In genomic region chr14:99478133-99478532, GRCh38 we compare ENCODE assay signal across 2 cellular contexts.
A peak's percentile ranks its signal among the peaks of the same experiment; 100 is the strongest.
TF ChIP-seq lines count a peak whose summit lies in the region.

No MANE protein-coding gene starts in this region.

TF ChIP-seq in HEK293, 187 proteins besides CTCF, POLR2A, EP300 and RAD21:
- TF ChIP-seq, protein P1, sequence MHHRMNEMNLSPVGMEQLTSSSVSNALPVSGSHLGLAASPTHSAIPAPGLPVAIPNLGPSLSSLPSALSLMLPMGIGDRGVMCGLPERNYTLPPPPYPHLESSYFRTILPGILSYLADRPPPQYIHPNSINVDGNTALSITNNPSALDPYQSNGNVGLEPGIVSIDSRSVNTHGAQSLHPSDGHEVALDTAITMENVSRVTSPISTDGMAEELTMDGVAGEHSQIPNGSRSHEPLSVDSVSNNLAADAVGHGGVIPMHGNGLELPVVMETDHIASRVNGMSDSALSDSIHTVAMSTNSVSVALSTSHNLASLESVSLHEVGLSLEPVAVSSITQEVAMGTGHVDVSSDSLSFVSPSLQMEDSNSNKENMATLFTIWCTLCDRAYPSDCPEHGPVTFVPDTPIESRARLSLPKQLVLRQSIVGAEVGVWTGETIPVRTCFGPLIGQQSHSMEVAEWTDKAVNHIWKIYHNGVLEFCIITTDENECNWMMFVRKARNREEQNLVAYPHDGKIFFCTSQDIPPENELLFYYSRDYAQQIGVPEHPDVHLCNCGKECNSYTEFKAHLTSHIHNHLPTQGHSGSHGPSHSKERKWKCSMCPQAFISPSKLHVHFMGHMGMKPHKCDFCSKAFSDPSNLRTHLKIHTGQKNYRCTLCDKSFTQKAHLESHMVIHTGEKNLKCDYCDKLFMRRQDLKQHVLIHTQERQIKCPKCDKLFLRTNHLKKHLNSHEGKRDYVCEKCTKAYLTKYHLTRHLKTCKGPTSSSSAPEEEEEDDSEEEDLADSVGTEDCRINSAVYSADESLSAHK (tag by site-specific recombination; IDR thresholded peaks at IDR 0.05), result peak; percentile 93
- no peak for TF ChIP-seq ZBTB8A (tag by site-specific recombination; IDR thresholded peaks at IDR 0.05)

TF ChIP-seq in K562, 482 proteins besides CTCF, POLR2A, EP300 and RAD21:
- TF ChIP-seq ZFP30 (CRISPR knock-in tag; IDR thresholded peaks at IDR 0.05; ENCODE audit: borderline replicate concordance) (no peak), ZFP1 (CRISPR knock-in tag; IDR thresholded peaks at IDR 0.05) (no peak), GATAD2B (IDR thresholded peaks at IDR 0.05; ENCODE audit: borderline replicate concordance) (no peak)
- TF ChIP-seq, protein P2, sequence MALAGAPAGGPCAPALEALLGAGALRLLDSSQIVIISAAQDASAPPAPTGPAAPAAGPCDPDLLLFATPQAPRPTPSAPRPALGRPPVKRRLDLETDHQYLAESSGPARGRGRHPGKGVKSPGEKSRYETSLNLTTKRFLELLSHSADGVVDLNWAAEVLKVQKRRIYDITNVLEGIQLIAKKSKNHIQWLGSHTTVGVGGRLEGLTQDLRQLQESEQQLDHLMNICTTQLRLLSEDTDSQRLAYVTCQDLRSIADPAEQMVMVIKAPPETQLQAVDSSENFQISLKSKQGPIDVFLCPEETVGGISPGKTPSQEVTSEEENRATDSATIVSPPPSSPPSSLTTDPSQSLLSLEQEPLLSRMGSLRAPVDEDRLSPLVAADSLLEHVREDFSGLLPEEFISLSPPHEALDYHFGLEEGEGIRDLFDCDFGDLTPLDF (CRISPR knock-in tag; IDR thresholded peaks at IDR 0.05), result no peak
